Comparison of ENCODE assay signal across 8 cellular contexts in genomic region chr6:157981395-157982296, GRCh38. TPM values are rescaled to one million over a fixed set of nuclear protein-coding genes. Genes with fewer than 3 reads are reported as not detected.
DNase-seq lines count a peak whose midpoint lies in the region; ATAC-seq and TF ChIP-seq lines count a peak whose summit lies in the region.

Gene SYNJ2, plus strand, starts transcription at chr6:157981863. Its CDS starts 99 bp downstream, at chr6:157981962.

- peaks cover 14% of the 10 kb centered on the region for H3K27me3 Mint-ChIP-seq in activated CD8-positive, alpha-beta memory T cell treated with anti-CD3 and anti-CD28 coated beads, Interleukin-2, amount 10 ng/mL, durations not matched to agents 7 days and 5 days
- peaks cover 19% of the 10 kb centered on the region for H3K27me3 Mint-ChIP-seq in endothelial cell (ENCODE audit: unreplicated experiment)

- ATAC-seq in GM18909 (IDR thresholded peaks at IDR 0.05; ENCODE audit: poor library complexity, unreplicated experiment) (peak; percentile 78), HG03175 (IDR thresholded peaks at IDR 0.05; ENCODE audit: unreplicated experiment) (peak; percentile 77), mucosa of descending colon (peak; percentile 94)
- peak; percentile 92 for ATAC-seq in activated CD8-positive, alpha-beta memory T cell treated with anti-CD3 and anti-CD28 coated beads, Interleukin-2, amount 10 ng/mL, durations not matched to agents 7 days and 5 days

- peaks cover 3% of the 10 kb centered on the region for H3K36me3 Mint-ChIP-seq in activated CD8-positive, alpha-beta memory T cell treated with anti-CD3 and anti-CD28 coated beads, Interleukin-2, amount 10 ng/mL, durations not matched to agents 7 days and 5 days
- H3K36me3 Mint-ChIP-seq in endothelial cell (ENCODE audit: low read depth, unreplicated experiment), result peaks cover 9% of the 10 kb centered on the region

- intact Hi-C loops in mucosa of descending colon (cut with DNase I, micrococcal nuclease), result no loop called here

- no peaks in the 10 kb centered on the region for H3K36me3 ChIP-seq in mucosa of descending colon (ENCODE audit: low read depth)

- H3K4me1 ChIP-seq in mucosa of descending colon (ENCODE audit: low read depth), result peaks cover 9% of the 10 kb centered on the region

- H3K4me1 Mint-ChIP-seq in activated CD8-positive, alpha-beta memory T cell treated with anti-CD3 and anti-CD28 coated beads, Interleukin-2, amount 10 ng/mL, durations not matched to agents 7 days and 5 days, result peaks cover 48% of the 10 kb centered on the region
- H3K4me1 Mint-ChIP-seq in endothelial cell (ENCODE audit: unreplicated experiment), result peaks cover 30% of the 10 kb centered on the region

- H3K4me3 ChIP-seq in mucosa of descending colon, result peak within 1 kb of the TSS; percentile 94

- DNase-seq in AG09319 (ENCODE audit: extremely low read depth, low read depth) (no peak), NOMO-1 treated with DMSO at 0.1 percent for 48 hours (lab: John Stamatoyannopoulos, UW; ENCODE audit: unreplicated experiment) (peak; percentile 73), endothelial cell (ENCODE audit: low spot score) (peak; percentile 87), mucosa of descending colon (peak; percentile 89 to 93 (median 93))
- DNase-seq in activated CD8-positive, alpha-beta memory T cell treated with anti-CD3 and anti-CD28 coated beads, Interleukin-2, amount 10 ng/mL, durations not matched to agents 7 days and 5 days, result peak; percentile 90
- DNase-seq in stimulated activated CD8-positive, alpha-beta memory T cell treated with anti-CD3 and anti-CD28 coated beads, Interleukin-4, amount 100 ng/mL, for 24 hours (ENCODE audit: low read depth), result peak; percentile 64

- no peaks in the 10 kb centered on the region for H3K9me3 ChIP-seq in mucosa of descending colon

- peak within 1 kb of the TSS; percentile 89 for H3K4me3 Mint-ChIP-seq in activated CD8-positive, alpha-beta memory T cell treated with anti-CD3 and anti-CD28 coated beads, Interleukin-2, amount 10 ng/mL, durations not matched to agents 7 days and 5 days
- peak within 1 kb of the TSS; percentile 92 for H3K4me3 Mint-ChIP-seq in endothelial cell (ENCODE audit: unreplicated experiment)

- no peaks in the 10 kb centered on the region for H3K9me3 Mint-ChIP-seq in activated CD8-positive, alpha-beta memory T cell treated with anti-CD3 and anti-CD28 coated beads, Interleukin-2, amount 10 ng/mL, durations not matched to agents 7 days and 5 days (ENCODE audit: low read depth)
- no peaks in the 10 kb centered on the region for H3K9me3 Mint-ChIP-seq in endothelial cell (ENCODE audit: unreplicated experiment)

- H3K27ac Mint-ChIP-seq in activated CD8-positive, alpha-beta memory T cell treated with anti-CD3 and anti-CD28 coated beads, Interleukin-2, amount 10 ng/mL, durations not matched to agents 7 days and 5 days, result peak within 1 kb of the TSS; percentile 85
- peak within 1 kb of the TSS; percentile 80 for H3K27ac Mint-ChIP-seq in endothelial cell (ENCODE audit: unreplicated experiment)

- TF ChIP-seq CTCF in AG09319 (IDR thresholded peaks at IDR 0.05; ENCODE audit: low read depth, low read length) (peak; percentile 42), endothelial cell (IDR thresholded peaks at IDR 0.05; ENCODE audit: unreplicated experiment) (peak; percentile 39), mucosa of descending colon (IDR thresholded peaks at IDR 0.05) (peak; percentile 15)

- CTCF ChIA-PET in activated CD8-positive, alpha-beta memory T cell treated with anti-CD3 and anti-CD28 coated beads, Interleukin-2, amount 10 ng/mL, durations not matched to agents 7 days and 5 days (lab: Charles Lee), result interaction anchor here (0.9 to 3.9 kb wide), 5 partner anchors 10 to 92 kb away, joined by 3 to 38 read pairs (median 5); no protein-coding TSS in a partner anchor

RNA-seq across cellular contexts. Expression of gene SYNJ2, which starts in this region (rescaled TPM):
- total RNA-seq in activated CD8-positive, alpha-beta memory T cell treated with anti-CD3 and anti-CD28 coated beads, Interleukin-2, amount 10 ng/mL, durations not matched to agents 7 days and 5 days, result 10 to 100 TPM; 41.2 to 42.7 TPM
- total RNA-seq in endothelial cell (ENCODE audit: unreplicated experiment) (33.7 TPM), mucosa of descending colon (10 to 100 TPM; 28.3 to 45.9 (median 39.6) TPM)
